Comparison of ENCODE assay signal across 3 cellular contexts in genomic region chr18:9495916-9496540, GRCh38.
TF ChIP-seq lines count a peak whose summit lies in the region.

No MANE protein-coding gene starts in this region.

TF ChIP-seq in SK-N-SH, 30 proteins besides CTCF, POLR2A, EP300 and RAD21 (continued from another document):
- TF ChIP-seq USF1 (IDR thresholded peaks at IDR 0.05; ENCODE audit: borderline replicate concordance, low read depth): no peak
- TF ChIP-seq SIN3A (IDR thresholded peaks at IDR 0.05; ENCODE audit: borderline replicate concordance, low read depth, low read length): no peak
- TF ChIP-seq CHD2 (IDR thresholded peaks at IDR 0.05; ENCODE audit: low read length, partially characterized antibody): peak; percentile 12
- TF ChIP-seq GABPA (IDR thresholded peaks at IDR 0.05; ENCODE audit: low read depth): no peak
- TF ChIP-seq YY1 (IDR thresholded peaks at IDR 0.05; ENCODE audit: low read depth): no peak
- no peak for TF ChIP-seq TEAD4 (IDR thresholded peaks at IDR 0.05; ENCODE audit: borderline replicate concordance, insufficient read depth)
- no peak for TF ChIP-seq MAX (IDR thresholded peaks at IDR 0.05; ENCODE audit: low read depth)
- no peak for TF ChIP-seq EZH2phosphoT487 (IDR thresholded peaks at IDR 0.05; ENCODE audit: borderline replicate concordance, low read depth)
- TF ChIP-seq FOSL2 (IDR thresholded peaks at IDR 0.05; ENCODE audit: borderline replicate concordance, low read depth): no peak
- TF ChIP-seq MXI1 (IDR thresholded peaks at IDR 0.05; ENCODE audit: low read depth, low read length): no peak
- no peak for TF ChIP-seq FOXJ3 (CRISPR knock-in tag; IDR thresholded peaks at IDR 0.05)
- no peak for TF ChIP-seq RFX5 (IDR thresholded peaks at IDR 0.05; ENCODE audit: low read length)

TF ChIP-seq in SK-N-SH treated with all-trans-retinoic acid at 6 μM for 48 hours, 23 proteins besides CTCF, POLR2A, EP300 and RAD21 (continued from another document):
- TF ChIP-seq POU6F1 (CRISPR knock-in tag; IDR thresholded peaks at IDR 0.05; ENCODE audit: borderline replicate concordance, low read depth) (no peak), CSRNP3 (CRISPR knock-in tag; IDR thresholded peaks at IDR 0.05) (no peak), BACH2 (CRISPR knock-in tag; IDR thresholded peaks at IDR 0.05; ENCODE audit: borderline replicate concordance) (no peak), ZFP3 (CRISPR knock-in tag; IDR thresholded peaks at IDR 0.05) (no peak), ESRRG (CRISPR knock-in tag; IDR thresholded peaks at IDR 0.05) (no peak), OSR1 (CRISPR knock-in tag; IDR thresholded peaks at IDR 0.05) (no peak), ARNTL (CRISPR knock-in tag; IDR thresholded peaks at IDR 0.05; ENCODE audit: borderline replicate concordance, low read depth) (no peak)

TF ChIP-seq in WTC11, 78 proteins besides CTCF, POLR2A, EP300 and RAD21 (continued from another document):
- TF ChIP-seq PRDM15 (CRISPR knock-in tag; IDR thresholded peaks at IDR 0.05) (no peak), AR (CRISPR knock-in tag; IDR thresholded peaks at IDR 0.05) (no peak), ZNF671 (CRISPR knock-in tag; IDR thresholded peaks at IDR 0.05) (no peak), ZNF396 (CRISPR knock-in tag; IDR thresholded peaks at IDR 0.05; ENCODE audit: borderline replicate concordance) (no peak), USF2 (CRISPR knock-in tag; IDR thresholded peaks at IDR 0.05) (no peak), RORB (CRISPR knock-in tag; IDR thresholded peaks at IDR 0.05) (no peak), GRHL2 (CRISPR knock-in tag; IDR thresholded peaks at IDR 0.05; ENCODE audit: insufficient replicate concordance, severe bottlenecking) (no peak)
